Comparison of ENCODE assay signal across 8 cellular contexts in genomic region chr13:80586356-80586755, GRCh38.
"Had no signal": no experiment of that assay in that cellular context is flagged by ENCODE, and none has a peak within 500 bp of the region (broad histone marks: within the 10 kb centered on the region; RNA-seq: fewer than 3 reads in every experiment).

No MANE protein-coding gene starts in this region.

- DNase-seq: activated B cell treated with CpG ODN at 0.5 μM for 24 hours; activated CD4-positive, alpha-beta T cell treated with anti-CD3 and anti-CD28 coated beads, Interleukin-2, amount 10 ng/mL, durations not matched to agents 24 days and 14 days; activated naive CD4-positive, alpha-beta T cell treated with Interleukin-2 at 50 U/mL for 16 hours; activated naive CD8-positive, alpha-beta T cell treated with anti-CD3 and anti-CD28 coated beads, Interleukin-2, amount 50 U/mL, for 24 hours; erythroblast; sigmoid colon; stimulated activated CD4-positive, alpha-beta T cell treated with anti-CD3 and anti-CD28 coated beads, Interleukin-2, amount 100 ng/mL, for 48 hours; stimulated activated naive CD4-positive, alpha-beta T cell treated with Interleukin-2 at 50 U/mL for 16 hours had no signal

- H3K4me3 ChIP-seq: sigmoid colon had no signal

- ATAC-seq: activated naive CD8-positive, alpha-beta T cell treated with anti-CD3 and anti-CD28 coated beads, Interleukin-2, amount 50 U/mL, for 24 hours had no signal
